In genomic region chr1:205739348-205740160, GRCh38 we compare ENCODE assay signal across 14 cellular contexts. TPM values are rescaled to one million over a fixed set of nuclear protein-coding genes. Genes with fewer than 3 reads are reported as not detected.
DNase-seq lines count a peak whose midpoint lies in the region; ATAC-seq, FAIRE-seq and TF ChIP-seq lines count a peak whose summit lies in the region.
"Had no signal": no experiment of that assay in that cellular context is flagged by ENCODE, and none has a peak within 500 bp of the region (broad histone marks: within the 10 kb centered on the region; RNA-seq: fewer than 3 reads in every experiment).

No MANE protein-coding gene starts in this region.

- no peaks in the 10 kb centered on the region for H3K9me3 ChIP-seq in AG04450 (ENCODE audit: control insufficient read depth, insufficient read depth, low read length)
- no peaks in the 10 kb centered on the region for H3K9me3 ChIP-seq in GM23248 (ENCODE audit: low read depth)
- no peaks in the 10 kb centered on the region for H3K9me3 ChIP-seq in effector memory CD4-positive, alpha-beta T cell (ENCODE audit: control insufficient read depth, low read length)

- H3K4me1 ChIP-seq in GM23248 (ENCODE audit: insufficient read depth), result no peaks in the 10 kb centered on the region
- no peaks in the 10 kb centered on the region for H3K4me1 ChIP-seq in effector memory CD4-positive, alpha-beta T cell (ENCODE audit: control insufficient read depth, insufficient read depth, low read length, poor library complexity, severe bottlenecking)

- H2AFZ ChIP-seq in GM23248, result no peak overlapping the region

- H3K27me3 ChIP-seq in AG04450 (ENCODE audit: control insufficient read depth, insufficient read depth, low read length) (no peaks in the 10 kb centered on the region), GM23248 (replicated peaks; ENCODE audit: insufficient read depth) (no peaks in the 10 kb centered on the region)
- H3K27me3 ChIP-seq in effector memory CD4-positive, alpha-beta T cell (replicated peaks; ENCODE audit: control insufficient read depth, insufficient read depth, low read length, poor library complexity, severe bottlenecking), result no peaks in the 10 kb centered on the region

- peak; percentile 52 for TF ChIP-seq CTCF in AG04450 (IDR thresholded peaks at IDR 0.05; ENCODE audit: low read depth, low read length)
- no peak for TF ChIP-seq CTCF in WTC11 (IDR thresholded peaks at IDR 0.05)
- TF ChIP-seq CTCF in foreskin fibroblast (IDR thresholded peaks at IDR 0.05; ENCODE audit: low read depth, low read length), result peak; percentile 39

- WGBS in GM23248 (ENCODE audit: low coverage in 1 of 2, low lambda C conversion rate in 2 of 2, missing lambda C conversion rate in 2 of 2), 2 experiments, result 68 to 71% methylated on average over 5 of the region's 5 CpGs

- peaks cover 31% of the 10 kb centered on the region; the same call in 1 of the 2 replicates for H3F3A ChIP-seq in GM23248 (ENCODE audit: insufficient read depth)

- peaks cover 14% of the 10 kb centered on the region for H3K36me3 Mint-ChIP-seq in WTC11

- no peak; the same call in 1 of the 2 replicates for ATAC-seq in WTC11

- in situ Hi-C loops in GM23248 (cut with MboI), result no loop called here

- H3K4me1 Mint-ChIP-seq in WTC11, result peaks cover 42% of the 10 kb centered on the region

- peaks cover 100% of the 10 kb centered on the region for H3K79me2 ChIP-seq in GM23248 (ENCODE audit: insufficient read depth)

- H3K9ac ChIP-seq in GM23248, result no peak overlapping the region

- FAIRE-seq in HTR-8/SVneo (lab: Jason Lieb, UNC), result no peak

- CTCF ChIA-PET in AG04450 (lab: Charles Lee) (interaction anchor here (0.6 to 4.6 kb wide), 20 partner anchors 9 to 1744 kb away, joined by 3 to 46 read pairs (median 5); no protein-coding TSS in a partner anchor), WTC11 (lab: Charles Lee) (interaction anchor here (0.6 to 1.8 kb wide), 5 partner anchors 28 to 237 kb away, joined by 3 to 7 read pairs (median 4); no protein-coding TSS in a partner anchor)

- H4K20me1 ChIP-seq in GM23248 (ENCODE audit: insufficient read depth), result peaks cover 5% of the 10 kb centered on the region

- DNase-seq in AG04450 (ENCODE audit: low read depth, low spot score), result peak; percentile 76
- peak; percentile 62 for DNase-seq in GM23248
- no peak for DNase-seq in WTC11 (ENCODE audit: low spot score)
- DNase-seq in foreskin fibroblast, result peak; percentile 60 to 76
- no peak for DNase-seq in activated CD4-positive, CD25-positive, alpha-beta regulatory T cell treated with anti-CD3 and anti-CD28 coated beads, Interleukin-2, amount 50 U/mL, for 72 hours
- DNase-seq in NCI-H1930 (lab: John Stamatoyannopoulos, UW), result no peak
- DNase-seq in HTR-8/SVneo (ENCODE audit: insufficient read length, low spot score), result no peak
- no peak for DNase-seq in effector memory CD4-positive, alpha-beta T cell
- DNase-seq: activated naive CD4-positive, alpha-beta T cell treated with anti-CD3 and anti-CD28 coated beads, Interleukin-2, amount 50 U/mL, for 16 hours; COR-L47; NCI-H446; SHP77 treated with DMSO at 0.1 percent for 48 hours; stimulated activated CD4-positive, alpha-beta T cell treated with anti-CD3 and anti-CD28 coated beads, Interleukin-1b, Interleukin-23, amount 100 ng/mL, for 48 hours had no signal

- H3K27ac Mint-ChIP-seq in WTC11, result peak overlapping the region; percentile 78
- H3K27ac Mint-ChIP-seq: stimulated activated naive CD8-positive, alpha-beta T cell treated with anti-CD3 and anti-CD28 coated beads, Interleukin-15, Interleukin-2, amounts not matched to agents 100 ng/mL and 50 ng/mL, for 24 hours had no signal

- H3K27ac ChIP-seq in AG04450 (ENCODE audit: low read depth, low read length) (no peak overlapping the region), GM23248 (peak overlapping the region; percentile 40; the same call in 1 of the 2 replicates)
- no peak overlapping the region for H3K27ac ChIP-seq in effector memory CD4-positive, alpha-beta T cell (ENCODE audit: insufficient read depth, low read length, poor library complexity, severe bottlenecking)

- peaks cover 19% of the 10 kb centered on the region for H3K36me3 ChIP-seq in GM23248 (ENCODE audit: low read depth)
- no peaks in the 10 kb centered on the region for H3K36me3 ChIP-seq in effector memory CD4-positive, alpha-beta T cell (ENCODE audit: control insufficient read depth, insufficient read depth, low read length)

- H3K4me3 ChIP-seq in AG04450 (ENCODE audit: low read depth, low read length), result no peak overlapping the region
- no peak overlapping the region for H3K4me3 ChIP-seq in GM23248
- no peak overlapping the region for H3K4me3 ChIP-seq in foreskin fibroblast (ENCODE audit: low read depth in 1 of 2, low read length in 2 of 2)
- H3K4me3 ChIP-seq in effector memory CD4-positive, alpha-beta T cell (ENCODE audit: insufficient read depth, low read depth, low read length, poor library complexity, severe bottlenecking), result no peak overlapping the region

- no peaks in the 10 kb centered on the region for H3K27me3 Mint-ChIP-seq in WTC11 (ENCODE audit: low read depth)
- H3K27me3 Mint-ChIP-seq: stimulated activated naive CD8-positive, alpha-beta T cell treated with anti-CD3 and anti-CD28 coated beads, Interleukin-15, Interleukin-2, amounts not matched to agents 100 ng/mL and 50 ng/mL, for 24 hours had no signal

- H3K9me3 Mint-ChIP-seq in WTC11, result no peaks in the 10 kb centered on the region
- H3K9me3 Mint-ChIP-seq: stimulated activated naive CD8-positive, alpha-beta T cell treated with anti-CD3 and anti-CD28 coated beads, Interleukin-15, Interleukin-2, amounts not matched to agents 100 ng/mL and 50 ng/mL, for 24 hours had no signal

- no peak overlapping the region for H3K4me3 Mint-ChIP-seq in WTC11
- H3K4me3 Mint-ChIP-seq: stimulated activated naive CD8-positive, alpha-beta T cell treated with anti-CD3 and anti-CD28 coated beads, Interleukin-15, Interleukin-2, amounts not matched to agents 100 ng/mL and 50 ng/mL, for 24 hours had no signal

- H3K4me2 ChIP-seq in GM23248 (ENCODE audit: unreplicated experiment), result no peak overlapping the region

- no peaks in the 10 kb centered on the region for H3K9me2 ChIP-seq in GM23248 (ENCODE audit: insufficient read depth)

- POLR2A ChIA-PET in AG04450 (lab: Yijun Ruan, JAX) (interaction anchor here (0.8 to 1.7 kb wide), 2 partner anchors 9 to 35 kb away, joined by 6 to 25 read pairs; no protein-coding TSS in a partner anchor), WTC11 (lab: Charles Lee) (interaction anchor here (0.6 to 1.2 kb wide), 2 partner anchors 10 to 32 kb away, joined by 4 to 6 read pairs; no protein-coding TSS in a partner anchor)

TF ChIP-seq in WTC11, 78 proteins besides CTCF, POLR2A, EP300 and RAD21:
- peak; percentile 63; the same call in 1 of the 2 replicates for TF ChIP-seq ZNF121 (CRISPR knock-in tag; IDR thresholded peaks at IDR 0.05)
- no peak for TF ChIP-seq MYBL2 (CRISPR knock-in tag; IDR thresholded peaks at IDR 0.05)
TF ChIP-seq in WTC11: peak in this region for 1.

RNA-seq across cellular contexts. Expression of gene NUCKS1, which starts 10.4 kb away (rescaled TPM):
- polyA plus RNA-seq in AG04450 (2011; rRNA removed), result 80.5 and 105 TPM in 2 replicates
- polyA minus RNA-seq in AG04450 (2011; rRNA and poly(A)+ RNA removed), result 102 and 165 TPM in 2 replicates
- 122 and 125 TPM in 2 replicates for total RNA-seq in GM23248 (2014; rRNA removed; shearing (Covaris generic))
- 69.2 and 69.9 TPM in 2 replicates for polyA plus RNA-seq in GM23248 (2016; fragmentation: Nextera tagmentation; extraction: Ambion mirVana)
- 401 to 414 TPM (median 403 TPM) in 3 replicates for total RNA-seq in WTC11 (2021)

RNA-seq across cellular contexts. Expression of gene RAB29, which starts 35.7 kb away (rescaled TPM):
- polyA plus RNA-seq in AG04450 (2011; rRNA removed), result 13.8 and 14.6 TPM in 2 replicates
- polyA minus RNA-seq in AG04450 (2011; rRNA and poly(A)+ RNA removed), result 8.4 and 8.7 TPM in 2 replicates
- total RNA-seq in GM23248 (2014; rRNA removed; shearing (Covaris generic)), result 12.1 and 16.8 TPM in 2 replicates
- 18.0 and 18.1 TPM in 2 replicates for polyA plus RNA-seq in GM23248 (2016; fragmentation: Nextera tagmentation; extraction: Ambion mirVana)
- total RNA-seq in WTC11 (2021), result 10.7 to 11.2 TPM (median 11.0 TPM) in 3 replicates

RNA-seq across cellular contexts. Expression of gene SLC45A3, which starts 59.2 kb away (rescaled TPM):
- polyA plus RNA-seq in AG04450 (2011; rRNA removed) (1.7 and 1.8 TPM in 2 replicates), GM23248 (2016; fragmentation: Nextera tagmentation; extraction: Ambion mirVana) (0.18 and 0.38 TPM in 2 replicates)
- 0.91 and 1.5 TPM in 2 replicates for polyA minus RNA-seq in AG04450 (2011; rRNA and poly(A)+ RNA removed)
- 1.2 and 1.8 TPM in 2 replicates for total RNA-seq in GM23248 (2014; rRNA removed; shearing (Covaris generic))
- total RNA-seq in WTC11 (2021), result 14.8 to 15.2 TPM (median 15.0 TPM) in 3 replicates

Comparison
In these comparisons a context has a peak if more than half of its experiments do, and no peak if none do; other contexts are left out.
1. DNase-seq: peak in AG04450 (single experiment), GM23248 (single experiment) and foreskin fibroblast (2 of 2); none in WTC11 (single experiment), activated CD4-positive, CD25-positive, alpha-beta regulatory T cell treated with anti-CD3 and anti-CD28 coated beads, Interleukin-2, amount 50 U/mL, for 72 hours (single experiment), NCI-H1930 (0 of 2), HTR-8/SVneo (single experiment) and effector memory CD4-positive, alpha-beta T cell (0 of 3).